12 cellular contexts compared by ENCODE assay signal in genomic region chrX:23334536-23334870, GRCh38. TPM values are rescaled to one million over a fixed set of nuclear protein-coding genes. Genes with fewer than 3 reads are reported as not detected.
DNase-seq lines count a peak whose midpoint lies in the region; ATAC-seq and TF ChIP-seq lines count a peak whose summit lies in the region.
"Had no signal": no experiment of that assay in that cellular context is flagged by ENCODE, and none has a peak within 500 bp of the region (broad histone marks: within the 10 kb centered on the region; RNA-seq: fewer than 3 reads in every experiment).

Gene PTCHD1, plus strand, starts transcription at chrX:23334849. Its CDS starts 27 bp downstream, at chrX:23334876.

- H3K27me3 ChIP-seq in left ventricle myocardium inferior (ENCODE audit: low read depth) (peaks cover 77% of the 10 kb centered on the region), endodermal cell (ENCODE audit: control insufficient read depth, insufficient read depth, low read length, poor library complexity, severe bottlenecking) (peaks cover 62% of the 10 kb centered on the region), aorta (ENCODE audit: control insufficient read depth in 1 of 2, insufficient read depth in 2 of 2, low read length in 1 of 2) (no peaks in the 10 kb centered on the region)

- WGBS in endodermal cell (ENCODE audit: insufficient coverage in 1 of 2, insufficient read length in 1 of 2), 2 experiments: 1% methylated on average over 43 of the region's 61 CpGs; no CpG with 5 or more reads in 1 of the 2 experiments
- 1 to 31% methylated on average over 33 to 61 of the region's 61 CpGs for WGBS in aorta, 2 donors

- no peaks in the 10 kb centered on the region for H3K9me3 Mint-ChIP-seq in endodermal cell

- H3K4me3 Mint-ChIP-seq in endodermal cell: peak within 1 kb of the TSS; percentile 64

- H3K4me3 ChIP-seq in left ventricle myocardium inferior (peak within 1 kb of the TSS; percentile 53), endodermal cell (ENCODE audit: low read length) (peak within 1 kb of the TSS; percentile 73), aorta (ENCODE audit: low read length in 2 of 2) (peak within 1 kb of the TSS; percentile 26 to 66)

- intact Hi-C loops in left ventricle myocardium inferior (cut with micrococcal nuclease) (no loop called here), left ventricle myocardium superior (cut with micrococcal nuclease) (no loop called here), aorta (cut with DNase I) (no loop called here)

- no peaks in the 10 kb centered on the region for H3K36me3 Mint-ChIP-seq in endodermal cell (ENCODE audit: low read depth)

- H3K9me3 ChIP-seq in left ventricle myocardium inferior (replicated peaks) (no peaks in the 10 kb centered on the region), endodermal cell (ENCODE audit: control insufficient read depth, low read length) (no peaks in the 10 kb centered on the region), aorta (ENCODE audit: control insufficient read depth, low read length) (no peaks in the 10 kb centered on the region)

- H3K27ac Mint-ChIP-seq in endodermal cell: no peak within 1 kb of the TSS

- DNase-seq in left ventricle myocardium inferior: no peak
- no peak for DNase-seq in left ventricle myocardium superior
- no peak for DNase-seq in endodermal cell
- DNase-seq in occipital lobe (lab: John Stamatoyannopoulos, UW): no peak
- DNase-seq in aorta: no peak
- DNase-seq: KBM-7, mammary epithelial cell had no signal

- H3K4me1 Mint-ChIP-seq in endodermal cell: peaks cover 13% of the 10 kb centered on the region

- peaks cover 74% of the 10 kb centered on the region for H3K27me3 Mint-ChIP-seq in endodermal cell (ENCODE audit: insufficient read depth)

- H3K4me1 ChIP-seq in left ventricle myocardium inferior (peaks cover 16% of the 10 kb centered on the region), endodermal cell (ENCODE audit: control insufficient read depth, insufficient read depth, low read length) (no peaks in the 10 kb centered on the region), aorta (ENCODE audit: control insufficient read depth in 1 of 2, insufficient read depth in 2 of 2, low read length in 2 of 2) (no peaks in the 10 kb centered on the region)

- TF ChIP-seq CTCF in left ventricle myocardium inferior (IDR thresholded peaks at IDR 0.05; ENCODE audit: borderline replicate concordance) (no peak), endodermal cell (conservative IDR thresholded peaks at IDR 0.05) (no peak)

- no peak within 1 kb of the TSS for H3K27ac ChIP-seq in left ventricle myocardium inferior (replicated peaks)
- no peak within 1 kb of the TSS for H3K27ac ChIP-seq in endodermal cell (ENCODE audit: low read depth, low read length)
- no peak within 1 kb of the TSS for H3K27ac ChIP-seq in aorta (ENCODE audit: low read depth in 1 of 2, low read length in 2 of 2)

- no peak within 1 kb of the TSS for H3K9ac ChIP-seq in endodermal cell (ENCODE audit: extremely low read depth, low read length, poor library complexity, severe bottlenecking)

- ATAC-seq in left ventricle myocardium superior (no peak), aorta (ENCODE audit: low FRiP score) (no peak), GM18511 (IDR thresholded peaks at IDR 0.05; ENCODE audit: unreplicated experiment) (no peak), HG02840 (IDR thresholded peaks at IDR 0.05; ENCODE audit: low FRiP score, unreplicated experiment) (no peak), GM21825 (IDR thresholded peaks at IDR 0.05; ENCODE audit: unreplicated experiment) (no peak)

- H3K36me3 ChIP-seq in left ventricle myocardium inferior: no peaks in the 10 kb centered on the region
- H3K36me3 ChIP-seq in endodermal cell (ENCODE audit: control insufficient read depth, insufficient read depth, low read length): no peaks in the 10 kb centered on the region
- no peaks in the 10 kb centered on the region for H3K36me3 ChIP-seq in aorta (ENCODE audit: control insufficient read depth in 1 of 2, insufficient read depth in 2 of 2, low read length in 1 of 2)

RNA-seq across cellular contexts. Expression of gene PTCHD1, which starts in this region (rescaled TPM):
- total RNA-seq in left ventricle myocardium inferior: 0.22 TPM
- 0.02 TPM for total RNA-seq in left ventricle myocardium superior
- total RNA-seq in endodermal cell: under 1 TPM; 0.92 to 0.95 TPM
- polyA plus RNA-seq in endodermal cell (2013, experiment 1 of 2): 0.14 TPM
- polyA plus RNA-seq in endodermal cell (2013, experiment 2 of 2): 0.25 TPM
- total RNA-seq in occipital lobe: 14.0 TPM
- 10 to 100 TPM in 1 of 2 donors, under 1 TPM in 1; 0.51 to 16.2 TPM for total RNA-seq in aorta
- under 1 TPM in 1 of 2 donors, not detected in 1; 0.03 TPM for polyA plus RNA-seq in aorta
- total RNA-seq: activated CD8-positive, alpha-beta memory T cell treated with anti-CD3 and anti-CD28 coated beads for 36 hours; dermis microvascular lymphatic vessel endothelial cell; mammary epithelial cell had no signal
- polyA plus RNA-seq: mammary epithelial cell had no signal
